ENCODE assay signal across 1 cellular context in the genomic region with DNA sequence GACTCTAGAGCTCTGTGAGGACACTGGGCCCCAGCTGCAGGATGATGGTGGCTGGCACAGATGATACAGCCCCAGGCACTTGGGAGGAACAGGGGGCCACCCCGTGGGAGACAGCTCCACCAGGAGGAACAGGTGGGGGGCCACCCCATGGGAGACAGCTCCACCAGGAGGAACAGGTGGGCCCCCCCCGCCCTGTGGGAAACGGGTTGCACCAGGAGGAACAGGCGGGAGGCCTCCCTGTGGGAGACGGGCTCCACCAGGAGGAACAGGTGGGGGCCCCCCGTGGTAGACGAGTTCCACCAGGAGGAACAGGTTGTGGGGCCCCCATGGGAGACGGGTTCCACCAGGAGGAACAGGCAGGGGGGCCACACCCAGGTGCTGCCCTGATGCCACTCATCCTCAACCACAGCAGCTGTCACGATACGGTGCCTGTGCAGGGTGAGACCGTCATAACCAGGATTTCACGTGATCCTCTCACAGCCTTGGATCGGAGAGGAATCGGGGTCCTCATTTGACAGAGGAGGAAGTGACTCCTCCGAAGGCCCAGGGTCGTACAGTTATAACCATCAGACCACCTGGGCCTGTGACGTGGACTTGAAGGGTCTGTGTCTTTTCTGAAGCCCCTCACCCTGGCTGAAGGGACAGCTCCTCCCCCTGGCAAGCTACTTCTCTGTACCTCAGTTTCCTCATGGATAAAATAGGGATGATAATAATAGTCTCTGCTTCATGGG.
TF ChIP-seq lines count a peak whose summit lies in the region.

No MANE protein-coding gene starts in this region.

TF ChIP-seq in H1, 55 proteins besides CTCF, POLR2A, EP300 and RAD21:
- TF ChIP-seq POLR2AphosphoS5 (IDR thresholded peaks at IDR 0.05; ENCODE audit: low read depth, low read length), result no peak
